In genomic region chr15:64380130-64380870, GRCh38 we compare ENCODE assay signal across 8 cellular contexts. TPM values are rescaled to one million over a fixed set of nuclear protein-coding genes. Genes with fewer than 3 reads are reported as not detected.
DNase-seq lines count a peak whose midpoint lies in the region; ATAC-seq and TF ChIP-seq lines count a peak whose summit lies in the region.
"Not testable (repeated sequence)": the region's sequence is repeated elsewhere in the genome, so short reads cannot be mapped to it uniquely, and the experiment has no call there.

No MANE protein-coding gene starts in this region.

- peak overlapping the region in 3 of 7 donors; percentile 13 to 59 (median 53) for H3K27ac Mint-ChIP-seq in CD4-positive, alpha-beta memory T cell
- H3K27ac Mint-ChIP-seq in activated T-helper 1 cell treated with anti-CD3 and anti-CD28 coated beads, Interleukin-12 subunit alpha, Interleukin-12 subunit beta, Interleukin-2, Interleukin-4 antibody, amounts not matched to agents 30 ng/mL and 10 ng/mL and 1 ng/mL, durations not matched to agents 14 hours and 24 hours and 36 hours: peak overlapping the region; percentile 92
- not testable (repeated sequence) for H3K27ac Mint-ChIP-seq in nephron progenitor cell

- intact Hi-C loops in CD4-positive, alpha-beta memory T cell (cut with micrococcal nuclease): loop anchor here (2.0 to 10.0 kb wide), 2 partner anchors 45 to 285 kb away; partner anchors contain the start of genes CIAO2A and SNX1
- intact Hi-C loops in activated T-helper 1 cell treated with anti-CD3 and anti-CD28 coated beads, Interleukin-12 subunit alpha, Interleukin-12 subunit beta, Interleukin-2, Interleukin-4 antibody, amounts not matched to agents 30 ng/mL and 10 ng/mL and 1 ng/mL, durations not matched to agents 14 hours and 24 hours and 36 hours (cut with micrococcal nuclease): loop anchor here (2.0 to 5.0 kb wide), 2 partner anchors 169 to 548 kb away; partner anchors contain the start of gene HERC1

- ATAC-seq in RWPE2 (ENCODE audit: low read depth): not testable (repeated sequence)

- not testable (repeated sequence) for H3K36me3 Mint-ChIP-seq in CD4-positive, alpha-beta memory T cell; activated T-helper 1 cell treated with anti-CD3 and anti-CD28 coated beads, Interleukin-12 subunit alpha, Interleukin-12 subunit beta, Interleukin-2, Interleukin-4 antibody, amounts not matched to agents 30 ng/mL and 10 ng/mL and 1 ng/mL, durations not matched to agents 14 hours and 24 hours and 36 hours (ENCODE audit: low read depth)
- peaks cover 16% of the 10 kb centered on the region for H3K36me3 Mint-ChIP-seq in nephron progenitor cell (ENCODE audit: low read depth)

- CTCF ChIA-PET in CD4-positive, alpha-beta memory T cell (lab: Charles Lee; ENCODE audit: partially characterized antibody): interaction anchor here (0.6 kb wide), 1 partner anchor 175 kb away, joined by 3 read pairs; no protein-coding TSS in a partner anchor

- H3K9me3 ChIP-seq in CD4-positive, alpha-beta memory T cell (ENCODE audit: control insufficient read depth in 1 of 2, low read length in 2 of 2); HUES64 (ENCODE audit: insufficient read depth, low read depth, low read length); RWPE2 (ENCODE audit: severe bottlenecking); ectodermal cell (ENCODE audit: control insufficient read depth, low read length); iPS DF 6.9 (ENCODE audit: control insufficient read depth, insufficient read depth, low read length); subcutaneous abdominal adipose tissue (ENCODE audit: control insufficient read depth in 5 of 5, low read length in 5 of 5): not testable (repeated sequence)

- not testable (repeated sequence) for TF ChIP-seq CTCF in RWPE2 (IDR thresholded peaks at IDR 0.05; ENCODE audit: poor library complexity, severe bottlenecking); nephron progenitor cell (IDR thresholded peaks at IDR 0.05)

- WGBS in HUES64: 64% methylated on average over 11 of the region's 11 CpGs
- WGBS in ectodermal cell, 2 experiments: 67 to 69% methylated on average over 11 of the region's 11 CpGs
- no CpG with 5 or more reads among the region's 11 CpGs for WGBS in iPS DF 6.9 (ENCODE audit: insufficient coverage, insufficient read length)

- H3K4me3 ChIP-seq in CD4-positive, alpha-beta memory T cell (ENCODE audit: low read length in 2 of 2): peak overlapping the region; percentile 55 to 62
- H3K4me3 ChIP-seq in HUES64 (ENCODE audit: low read length): peak overlapping the region; percentile 88
- peak overlapping the region; percentile 52 for H3K4me3 ChIP-seq in RWPE2 (ENCODE audit: severe bottlenecking)
- H3K4me3 ChIP-seq in ectodermal cell (ENCODE audit: insufficient read depth, low read depth, low read length): peak overlapping the region; percentile 58
- H3K4me3 ChIP-seq in iPS DF 6.9 (ENCODE audit: low read length): peak overlapping the region; percentile 91; the same call in 1 of the 2 replicates
- peak overlapping the region in 4 of 5 donors; percentile 70 to 82 (median 79) for H3K4me3 ChIP-seq in subcutaneous abdominal adipose tissue (ENCODE audit: low read depth in 1 of 5, low read length in 5 of 5)

- H3K36me3 ChIP-seq in CD4-positive, alpha-beta memory T cell (ENCODE audit: insufficient read depth, low read length); iPS DF 6.9 (ENCODE audit: control insufficient read depth, insufficient read depth, low read length); subcutaneous abdominal adipose tissue (ENCODE audit: control insufficient read depth in 5 of 5, insufficient read depth in 5 of 5, low read length in 5 of 5): not testable (repeated sequence)
- H3K36me3 ChIP-seq in HUES64 (ENCODE audit: insufficient read depth, low read length) (peaks cover 31% of the 10 kb centered on the region), RWPE2 (ENCODE audit: low read depth) (peaks cover 42% of the 10 kb centered on the region), ectodermal cell (ENCODE audit: control insufficient read depth, insufficient read depth, low read length) (peaks cover 12% of the 10 kb centered on the region)

- H3K27me3 ChIP-seq in CD4-positive, alpha-beta memory T cell (ENCODE audit: insufficient read depth, low read length); HUES64 (ENCODE audit: insufficient read depth, low read length); RWPE2 (ENCODE audit: insufficient read depth, poor library complexity, severe bottlenecking); ectodermal cell (ENCODE audit: control insufficient read depth, insufficient read depth, low read length, poor library complexity, severe bottlenecking); iPS DF 6.9 (ENCODE audit: control insufficient read depth, insufficient read depth, low read length); subcutaneous abdominal adipose tissue (ENCODE audit: control insufficient read depth in 5 of 5, insufficient read depth in 4 of 5, low read length in 5 of 5): not testable (repeated sequence)

- H3K27ac ChIP-seq in CD4-positive, alpha-beta memory T cell (ENCODE audit: low read depth, low read length): peak overlapping the region; percentile 14
- H3K27ac ChIP-seq in HUES64 (ENCODE audit: low read depth, low read length) (peak overlapping the region; percentile 70; the same call in 1 of the 2 replicates), RWPE2 (ENCODE audit: poor library complexity, severe bottlenecking) (peak overlapping the region; percentile 48)
- H3K27ac ChIP-seq in ectodermal cell (ENCODE audit: insufficient read depth, low read depth, low read length, poor library complexity, severe bottlenecking); iPS DF 6.9 (ENCODE audit: low read length); subcutaneous abdominal adipose tissue (ENCODE audit: low read depth, low read length): not testable (repeated sequence)

- H3K9ac ChIP-seq in HUES64 (ENCODE audit: low read depth, low read length) (peak overlapping the region; percentile 88), subcutaneous abdominal adipose tissue (ENCODE audit: low read length in 5 of 5) (peak overlapping the region in 2 of 5 donors; percentile 45 to 69)

- peaks cover 6 to 25% (median 10%) of the 10 kb centered on the region in 4 donors for H3K4me1 Mint-ChIP-seq in CD4-positive, alpha-beta memory T cell
- H3K4me1 Mint-ChIP-seq in activated T-helper 1 cell treated with anti-CD3 and anti-CD28 coated beads, Interleukin-12 subunit alpha, Interleukin-12 subunit beta, Interleukin-2, Interleukin-4 antibody, amounts not matched to agents 30 ng/mL and 10 ng/mL and 1 ng/mL, durations not matched to agents 14 hours and 24 hours and 36 hours (ENCODE audit: low read depth): peaks cover 16% of the 10 kb centered on the region
- peaks cover 35% of the 10 kb centered on the region for H3K4me1 Mint-ChIP-seq in nephron progenitor cell

- POLR2A ChIA-PET in CD4-positive, alpha-beta memory T cell (lab: Charles Lee; ENCODE audit: partially characterized antibody): interaction anchor here (0.6 kb wide), 1 partner anchor 217 kb away, joined by 3 read pairs; the partner anchor contains the start of gene PPIB

- not testable (repeated sequence) for H3K9me3 Mint-ChIP-seq in CD4-positive, alpha-beta memory T cell; activated T-helper 1 cell treated with anti-CD3 and anti-CD28 coated beads, Interleukin-12 subunit alpha, Interleukin-12 subunit beta, Interleukin-2, Interleukin-4 antibody, amounts not matched to agents 30 ng/mL and 10 ng/mL and 1 ng/mL, durations not matched to agents 14 hours and 24 hours and 36 hours; nephron progenitor cell

- not testable (repeated sequence) for H3K27me3 Mint-ChIP-seq in CD4-positive, alpha-beta memory T cell; activated T-helper 1 cell treated with anti-CD3 and anti-CD28 coated beads, Interleukin-12 subunit alpha, Interleukin-12 subunit beta, Interleukin-2, Interleukin-4 antibody, amounts not matched to agents 30 ng/mL and 10 ng/mL and 1 ng/mL, durations not matched to agents 14 hours and 24 hours and 36 hours (ENCODE audit: insufficient read depth); nephron progenitor cell (ENCODE audit: low read depth, poor library complexity)

- H3K4me3 Mint-ChIP-seq in CD4-positive, alpha-beta memory T cell: peak overlapping the region; percentile 89 to 98 (median 94)
- peak overlapping the region; percentile 94 for H3K4me3 Mint-ChIP-seq in activated T-helper 1 cell treated with anti-CD3 and anti-CD28 coated beads, Interleukin-12 subunit alpha, Interleukin-12 subunit beta, Interleukin-2, Interleukin-4 antibody, amounts not matched to agents 30 ng/mL and 10 ng/mL and 1 ng/mL, durations not matched to agents 14 hours and 24 hours and 36 hours
- peak overlapping the region; percentile 92 for H3K4me3 Mint-ChIP-seq in nephron progenitor cell

- not testable (repeated sequence) for DNase-seq in CD4-positive, alpha-beta memory T cell; RWPE2 (ENCODE audit: low spot score); activated T-helper 1 cell treated with anti-CD3 and anti-CD28 coated beads, Interleukin-12 subunit alpha, Interleukin-12 subunit beta, Interleukin-2, Interleukin-4 antibody, amounts not matched to agents 30 ng/mL and 10 ng/mL and 1 ng/mL, durations not matched to agents 14 hours and 24 hours and 36 hours (ENCODE audit: low spot score); iPS DF 6.9 (ENCODE audit: low read depth, low spot score); nephron progenitor cell

- H3K4me1 ChIP-seq in CD4-positive, alpha-beta memory T cell (ENCODE audit: insufficient read depth, low read length): peaks cover 15% of the 10 kb centered on the region
- not testable (repeated sequence) for H3K4me1 ChIP-seq in HUES64 (ENCODE audit: insufficient read depth, low read length); ectodermal cell (ENCODE audit: control insufficient read depth, insufficient read depth, low read length); iPS DF 6.9 (ENCODE audit: control insufficient read depth, insufficient read depth, low read length)
- peaks cover 19% of the 10 kb centered on the region for H3K4me1 ChIP-seq in RWPE2 (ENCODE audit: insufficient read depth, poor library complexity, severe bottlenecking)
- peaks cover 2 to 16% (median 14%) of the 10 kb centered on the region in 5 donors for H3K4me1 ChIP-seq in subcutaneous abdominal adipose tissue (ENCODE audit: control insufficient read depth in 5 of 5, insufficient read depth in 5 of 5, low read length in 5 of 5)

RNA-seq across cellular contexts. Expression of gene PCLAF, which starts 0.9 kb away (rescaled TPM):
- 1 to 10 TPM in 1 of 2 experiments, under 1 TPM in 1; 0.39 to 1.5 TPM for total RNA-seq in CD4-positive, alpha-beta memory T cell
- polyA plus RNA-seq in CD4-positive, alpha-beta memory T cell: under 1 TPM in 1 of 2 donors, not detected in 1; 0.89 TPM
- 191 TPM for polyA plus RNA-seq in HUES64 (2013, experiment 1 of 2)
- 195 TPM for polyA plus RNA-seq in HUES64 (2013, experiment 2 of 2)
- 58.6 and 69.8 TPM in 2 replicates for total RNA-seq in activated T-helper 1 cell treated with anti-CD3 and anti-CD28 coated beads, Interleukin-12 subunit alpha, Interleukin-12 subunit beta, Interleukin-2, Interleukin-4 antibody, amounts not matched to agents 30 ng/mL and 10 ng/mL and 1 ng/mL, durations not matched to agents 14 hours and 24 hours and 36 hours
- polyA plus RNA-seq in ectodermal cell (2013, experiment 1 of 4): 304 TPM
- polyA plus RNA-seq in ectodermal cell (2013, experiment 2 of 4): 277 TPM
- polyA plus RNA-seq in ectodermal cell (2013, experiment 3 of 4): 213 TPM
- polyA plus RNA-seq in ectodermal cell (2013, experiment 4 of 4): 232 TPM

RNA-seq across cellular contexts. Expression of gene TRIP4, which starts 7.3 kb away (rescaled TPM):
- 10 to 100 TPM; 28.2 to 29.4 TPM for total RNA-seq in CD4-positive, alpha-beta memory T cell
- polyA plus RNA-seq in CD4-positive, alpha-beta memory T cell: 10 to 100 TPM; 29.5 to 37.1 TPM
- 13.8 TPM for polyA plus RNA-seq in HUES64 (2013, experiment 1 of 2)
- polyA plus RNA-seq in HUES64 (2013, experiment 2 of 2): 15.7 TPM
- 17.5 and 21.7 TPM in 2 replicates for total RNA-seq in activated T-helper 1 cell treated with anti-CD3 and anti-CD28 coated beads, Interleukin-12 subunit alpha, Interleukin-12 subunit beta, Interleukin-2, Interleukin-4 antibody, amounts not matched to agents 30 ng/mL and 10 ng/mL and 1 ng/mL, durations not matched to agents 14 hours and 24 hours and 36 hours
- polyA plus RNA-seq in ectodermal cell (2013, experiment 1 of 4): 29.4 TPM
- polyA plus RNA-seq in ectodermal cell (2013, experiment 2 of 4): 28.3 TPM
- 21.0 TPM for polyA plus RNA-seq in ectodermal cell (2013, experiment 3 of 4)
- polyA plus RNA-seq in ectodermal cell (2013, experiment 4 of 4): 20.5 TPM

RNA-seq across cellular contexts. Expression of gene CSNK1G1, which starts 24.3 kb away (rescaled TPM):
- total RNA-seq in CD4-positive, alpha-beta memory T cell: 10 to 100 TPM; 27.3 to 27.7 TPM
- polyA plus RNA-seq in CD4-positive, alpha-beta memory T cell: 10 to 100 TPM in 1 of 2 donors, 1 to 10 TPM in 1; 6.2 to 20.9 TPM
- 7.6 TPM for polyA plus RNA-seq in HUES64 (2013, experiment 1 of 2)
- 8.2 TPM for polyA plus RNA-seq in HUES64 (2013, experiment 2 of 2)
- 31.3 and 33.2 TPM in 2 replicates for total RNA-seq in activated T-helper 1 cell treated with anti-CD3 and anti-CD28 coated beads, Interleukin-12 subunit alpha, Interleukin-12 subunit beta, Interleukin-2, Interleukin-4 antibody, amounts not matched to agents 30 ng/mL and 10 ng/mL and 1 ng/mL, durations not matched to agents 14 hours and 24 hours and 36 hours
- polyA plus RNA-seq in ectodermal cell (2013, experiment 1 of 4): 17.5 TPM
- 18.0 TPM for polyA plus RNA-seq in ectodermal cell (2013, experiment 2 of 4)
- polyA plus RNA-seq in ectodermal cell (2013, experiment 3 of 4): 11.2 TPM
- polyA plus RNA-seq in ectodermal cell (2013, experiment 4 of 4): 14.1 TPM

Comparison
In these comparisons a context has a peak if more than half of its experiments do, and no peak if none do; other contexts are left out.
1. RNA of gene PCLAF, which starts 0.9 kb away (total RNA-seq): 58.6 to 69.8 TPM in activated T-helper 1 cell treated with anti-CD3 and anti-CD28 coated beads, Interleukin-12 subunit alpha, Interleukin-12 subunit beta, Interleukin-2, Interleukin-4 antibody, amounts not matched to agents 30 ng/mL and 10 ng/mL and 1 ng/mL, durations not matched to agents 14 hours and 24 hours and 36 hours; 0.39 to 1.5 TPM in CD4-positive, alpha-beta memory T cell; every median in the first group is over 10 times any median in the second.
2. Peak in every context shown above with its lines, with median percentiles within 50 percentile points of each other: H3K4me3 ChIP-seq and H3K4me3 Mint-ChIP-seq.